8 cellular contexts compared by ENCODE assay signal in genomic region chr15:22980189-22981136, GRCh38. TPM values are rescaled to one million over a fixed set of nuclear protein-coding genes. Genes with fewer than 3 reads are reported as not detected.
DNase-seq lines count a peak whose midpoint lies in the region; ATAC-seq and TF ChIP-seq lines count a peak whose summit lies in the region.

Gene CYFIP1 (minus strand): TSS chr15:22980368. CDS start chr15:22947285, 33,083 bp downstream.

- peaks cover 28% of the 10 kb centered on the region for H3K27me3 Mint-ChIP-seq in activated naive CD8-positive, alpha-beta T cell treated with anti-CD3 and anti-CD28 coated beads for 36 hours
- peaks cover 5% of the 10 kb centered on the region for H3K27me3 Mint-ChIP-seq in neural progenitor cell (ENCODE audit: insufficient read depth, low read depth)

- peak within 1 kb of the TSS; percentile 8 for H3K27ac Mint-ChIP-seq in activated naive CD8-positive, alpha-beta T cell treated with anti-CD3 and anti-CD28 coated beads for 36 hours
- peak within 1 kb of the TSS; percentile 24 for H3K27ac Mint-ChIP-seq in neural progenitor cell

- H3K9me3 Mint-ChIP-seq in activated naive CD8-positive, alpha-beta T cell treated with anti-CD3 and anti-CD28 coated beads for 36 hours: no peaks in the 10 kb centered on the region
- H3K9me3 Mint-ChIP-seq in neural progenitor cell: peaks cover 3% of the 10 kb centered on the region

- H3F3A ChIP-seq in neural progenitor cell (ENCODE audit: low read depth): peaks cover 12% of the 10 kb centered on the region

- DNase-seq in AG09319 (ENCODE audit: extremely low read depth, low read depth) (peak; percentile 58), NCI-H526 (lab: John Stamatoyannopoulos, UW) (peak; percentile 39 to 86), glomerular endothelial cell (ENCODE audit: extremely low read depth, low read depth, low spot score) (no peak), neural progenitor cell (ENCODE audit: low spot score) (peak; percentile 85), cerebellar nuclear complex (lab: John Stamatoyannopoulos, UW) (no peak)
- peak; percentile 17 for DNase-seq in activated naive CD8-positive, alpha-beta T cell treated with anti-CD3 and anti-CD28 coated beads for 36 hours

- peak; percentile 71 for ATAC-seq in GM18502 (IDR thresholded peaks at IDR 0.05; ENCODE audit: poor library complexity, unreplicated experiment)
- peak; percentile 72 for ATAC-seq in HG03039 (IDR thresholded peaks at IDR 0.05; ENCODE audit: unreplicated experiment)

- H3K36me3 ChIP-seq in neural progenitor cell: no peaks in the 10 kb centered on the region

- peak within 1 kb of the TSS; percentile 45 for H3K9ac ChIP-seq in neural progenitor cell

- peak within 1 kb of the TSS; percentile 93 for H3K4me3 ChIP-seq in neural progenitor cell

- H3K36me3 Mint-ChIP-seq in activated naive CD8-positive, alpha-beta T cell treated with anti-CD3 and anti-CD28 coated beads for 36 hours: no peaks in the 10 kb centered on the region
- peaks cover 2% of the 10 kb centered on the region for H3K36me3 Mint-ChIP-seq in neural progenitor cell

- H2AFZ ChIP-seq in neural progenitor cell (replicated peaks): peak within 1 kb of the TSS; percentile 90

- H3K4me1 Mint-ChIP-seq in activated naive CD8-positive, alpha-beta T cell treated with anti-CD3 and anti-CD28 coated beads for 36 hours: peaks cover 13% of the 10 kb centered on the region
- peaks cover 8% of the 10 kb centered on the region for H3K4me1 Mint-ChIP-seq in neural progenitor cell

- peaks cover 42% of the 10 kb centered on the region for H4K20me1 ChIP-seq in neural progenitor cell (ENCODE audit: low read depth)

- H3K79me2 ChIP-seq in neural progenitor cell (ENCODE audit: low read depth): peaks cover 44% of the 10 kb centered on the region

- H3K27ac ChIP-seq in neural progenitor cell: no peak within 1 kb of the TSS

- peak within 1 kb of the TSS; percentile 83 for H3K4me3 Mint-ChIP-seq in activated naive CD8-positive, alpha-beta T cell treated with anti-CD3 and anti-CD28 coated beads for 36 hours
- H3K4me3 Mint-ChIP-seq in neural progenitor cell: peak within 1 kb of the TSS; percentile 100

- no peaks in the 10 kb centered on the region for H3K9me3 ChIP-seq in neural progenitor cell (ENCODE audit: low read depth)

- H3K4me2 ChIP-seq in neural progenitor cell: peak within 1 kb of the TSS; percentile 96

- H3K4me1 ChIP-seq in neural progenitor cell: peaks cover 4% of the 10 kb centered on the region

- no peak for TF ChIP-seq CTCF in AG09319 (IDR thresholded peaks at IDR 0.05; ENCODE audit: low read depth, low read length)
- TF ChIP-seq CTCF in neural progenitor cell (IDR thresholded peaks at IDR 0.05): no peak

- H3K27me3 ChIP-seq in neural progenitor cell: peaks cover 43% of the 10 kb centered on the region

RNA-seq across cellular contexts. Expression of gene CYFIP1, which starts in this region (rescaled TPM):
- 10 to 100 TPM; 14.9 to 17.1 TPM for total RNA-seq in activated naive CD8-positive, alpha-beta T cell treated with anti-CD3 and anti-CD28 coated beads for 36 hours
- total RNA-seq in glomerular endothelial cell (120 TPM in 2 replicates), neural progenitor cell (ENCODE audit: low replicate concordance) (94.6 and 112 TPM in 2 replicates)

Comparison
In these comparisons a context has a peak if more than half of its experiments do, and no peak if none do; other contexts are left out.
1. DNase-seq: peak in AG09319 (single experiment), NCI-H526 (2 of 2), activated naive CD8-positive, alpha-beta T cell treated with anti-CD3 and anti-CD28 coated beads for 36 hours (single experiment) and neural progenitor cell (single experiment); none in glomerular endothelial cell (single experiment) and cerebellar nuclear complex (0 of 2).